31 cellular contexts compared by ENCODE assay signal in genomic region chr12:113535100-113535499, GRCh38.
"Had no signal": no experiment of that assay in that cellular context is flagged by ENCODE, and none has a peak within 500 bp of the region (broad histone marks: within the 10 kb centered on the region; RNA-seq: fewer than 3 reads in every experiment).

No MANE protein-coding gene starts in this region.

- FAIRE-seq: RCC 7860 had no signal

- H3K9me3 ChIP-seq: MG63 had no signal

- H3K36me3 ChIP-seq: MG63 had no signal

- DNase-seq: Kasumi-1, MG63, NCI-H1048, NCI-H1092 treated with DMSO at 0.1 percent for 48 hours, NCI-H1105 treated with DMSO at 0.1 percent for 48 hours, NCI-H1417, NCI-H1436, NCI-H146, NCI-H1694, NCI-H187, NCI-H1930, NCI-H2029 treated with DMSO at 0.1 percent for 48 hours, NCI-H2081 treated with DMSO at 0.1 percent for 48 hours, NCI-H2107, NCI-H2171, NCI-H226, NCI-H446 treated with DMSO at 0.1 percent for 48 hours, NCI-H510A, NCI-H524, NCI-H526, NCI-H69, NCI-H748 treated with DMSO at 0.1 percent for 48 hours, NCI-H82, PC-9, Right ventricle myocardium superior, SHP77 treated with DMSO at 0.1 percent for 48 hours, T-cell had no signal

- H2AFZ ChIP-seq: PC-9 had no signal

- H3K27ac ChIP-seq: PC-9, SK-N-MC had no signal

- ATAC-seq: Panc1, SK-N-SH treated with all-trans-retinoic acid at 6 μM for 48 hours, T-cell had no signal

- H3K4me2 ChIP-seq: PC-9 had no signal

- H3K4me3 ChIP-seq: MG63, PC-9, SK-N-MC had no signal
